In genomic region chr7:22858640-22859561, GRCh38 we compare ENCODE assay signal across 1 cellular context.
TF ChIP-seq lines count a peak whose summit lies in the region.

No MANE protein-coding gene starts in this region.

TF ChIP-seq in HepG2, 621 proteins besides CTCF, POLR2A, EP300 and RAD21 (continued from another document):
- peak; percentile 71 for TF ChIP-seq RBM22 (optimal IDR thresholded peaks at IDR 0.05; ENCODE audit: low read length)
- no peak for TF ChIP-seq ZNF616 (CRISPR knock-in tag; IDR thresholded peaks at IDR 0.05; ENCODE audit: low read depth)
TF ChIP-seq in HepG2: peak in this region for 2.
